ENCODE assay signal across 19 cellular contexts in genomic region chr16:87721622-87722565, GRCh38. TPM values are rescaled to one million over a fixed set of nuclear protein-coding genes. Genes with fewer than 3 reads are reported as not detected.
DNase-seq lines count a peak whose midpoint lies in the region; TF ChIP-seq lines count a peak whose summit lies in the region.
"Had no signal": no experiment of that assay in that cellular context is flagged by ENCODE, and none has a peak within 500 bp of the region (broad histone marks: within the 10 kb centered on the region; RNA-seq: fewer than 3 reads in every experiment).

No MANE protein-coding gene starts in this region.

- CTCF ChIA-PET in A673 (lab: Charles Lee), result no interaction called here
- CTCF ChIA-PET in activated CD4-positive, alpha-beta memory T cell treated with anti-CD3 and anti-CD28 coated beads, Interleukin-2, amount 10 ng/mL, durations not matched to agents 7 days and 5 days (lab: Charles Lee), result interaction anchor here (0.8 to 1.4 kb wide), 2 partner anchors 57 to 86 kb away, joined by 3 to 4 read pairs; no protein-coding TSS in a partner anchor

- intact Hi-C loops in A673 (cut with micrococcal nuclease; ENCODE audit: unreplicated experiment), result no loop called here
- intact Hi-C loops in activated T-helper 1 cell treated with anti-CD3 and anti-CD28 coated beads, Interleukin-12 subunit alpha, Interleukin-12 subunit beta, Interleukin-2, Interleukin-4 antibody, amounts not matched to agents 30 ng/mL and 10 ng/mL and 1 ng/mL, durations not matched to agents 14 hours and 24 hours and 36 hours (cut with micrococcal nuclease), result no loop called here

- no peak for DNase-seq in activated naive CD4-positive, alpha-beta T cell (lab: John Stamatoyannopoulos, UW)
- DNase-seq in SHP77 treated with DMSO at 0.1 percent for 48 hours (lab: John Stamatoyannopoulos, UW) (peak; percentile 29), glutamatergic neuron (no peak), progenitor cell of endocrine pancreas (ENCODE audit: low spot score, unreplicated experiment) (no peak), A673 (ENCODE audit: low spot score) (no peak)
- no peak for DNase-seq in activated T-helper 1 cell treated with anti-CD3 and anti-CD28 coated beads, Interleukin-12 subunit alpha, Interleukin-12 subunit beta, Interleukin-2, Interleukin-4 antibody, amounts not matched to agents 30 ng/mL and 10 ng/mL and 1 ng/mL, durations not matched to agents 14 hours and 24 hours and 36 hours (ENCODE audit: low spot score)
- no peak for DNase-seq in activated CD4-positive, alpha-beta memory T cell treated with anti-CD3 and anti-CD28 coated beads, Interleukin-2, amount 10 ng/mL, durations not matched to agents 7 days and 5 days
- DNase-seq: ACHN; activated B cell treated with CpG ODN at 0.5 μM for 24 hours; activated T-cell treated with anti-CD3 and anti-CD28 coated beads, Interleukin-2, amount 50 U/mL, for 72 hours; DMS79; mammary epithelial cell; naive thymus-derived CD8-positive, alpha-beta T cell; NCI-H187 treated with DMSO at 0.1 percent for 48 hours; NCI-H446 treated with DMSO at 0.1 percent for 48 hours; stimulated activated CD4-positive, alpha-beta T cell treated with anti-CD3 and anti-CD28 coated beads, Interleukin-4, amount 100 ng/mL, for 24 hours had no signal

- peaks cover 17% of the 10 kb centered on the region for H3K4me1 Mint-ChIP-seq in activated naive CD4-positive, alpha-beta T cell treated with anti-CD3 and anti-CD28 coated beads, Interleukin-2, amount 50 U/mL, for 24 hours
- H3K4me1 Mint-ChIP-seq in glutamatergic neuron (ENCODE audit: low read depth, unreplicated experiment), result peaks cover 39% of the 10 kb centered on the region
- H3K4me1 Mint-ChIP-seq in progenitor cell of endocrine pancreas (ENCODE audit: low read depth), result peaks cover 16% of the 10 kb centered on the region
- H3K4me1 Mint-ChIP-seq in activated T-helper 1 cell treated with anti-CD3 and anti-CD28 coated beads, Interleukin-12 subunit alpha, Interleukin-12 subunit beta, Interleukin-2, Interleukin-4 antibody, amounts not matched to agents 30 ng/mL and 10 ng/mL and 1 ng/mL, durations not matched to agents 14 hours and 24 hours and 36 hours (ENCODE audit: low read depth), result peaks cover 7% of the 10 kb centered on the region
- peaks cover 7% of the 10 kb centered on the region for H3K4me1 Mint-ChIP-seq in activated CD4-positive, alpha-beta memory T cell treated with anti-CD3 and anti-CD28 coated beads, Interleukin-2, amount 10 ng/mL, durations not matched to agents 7 days and 5 days

- H3K36me3 Mint-ChIP-seq in activated naive CD4-positive, alpha-beta T cell treated with anti-CD3 and anti-CD28 coated beads, Interleukin-2, amount 50 U/mL, for 24 hours, result peaks cover 17% of the 10 kb centered on the region
- H3K36me3 Mint-ChIP-seq in glutamatergic neuron (ENCODE audit: unreplicated experiment) (peaks cover 21% of the 10 kb centered on the region), progenitor cell of endocrine pancreas (ENCODE audit: insufficient read depth) (peaks cover 39% of the 10 kb centered on the region)
- H3K36me3 Mint-ChIP-seq in activated T-helper 1 cell treated with anti-CD3 and anti-CD28 coated beads, Interleukin-12 subunit alpha, Interleukin-12 subunit beta, Interleukin-2, Interleukin-4 antibody, amounts not matched to agents 30 ng/mL and 10 ng/mL and 1 ng/mL, durations not matched to agents 14 hours and 24 hours and 36 hours (ENCODE audit: low read depth), result peaks cover 33% of the 10 kb centered on the region
- H3K36me3 Mint-ChIP-seq in activated CD4-positive, alpha-beta memory T cell treated with anti-CD3 and anti-CD28 coated beads, Interleukin-2, amount 10 ng/mL, durations not matched to agents 7 days and 5 days (ENCODE audit: low read depth), result peaks cover 57% of the 10 kb centered on the region

- peaks cover 9% of the 10 kb centered on the region for H3K4me1 ChIP-seq in A673 (ENCODE audit: insufficient read depth, low read length, poor library complexity, severe bottlenecking)

- peaks cover 12% of the 10 kb centered on the region for H3K36me3 ChIP-seq in A673 (ENCODE audit: insufficient read depth, low read length, poor library complexity, severe bottlenecking)

- H3K27me3 Mint-ChIP-seq in activated naive CD4-positive, alpha-beta T cell treated with anti-CD3 and anti-CD28 coated beads, Interleukin-2, amount 50 U/mL, for 24 hours, result no peaks in the 10 kb centered on the region
- H3K27me3 Mint-ChIP-seq in glutamatergic neuron (ENCODE audit: unreplicated experiment) (peaks cover 12% of the 10 kb centered on the region), progenitor cell of endocrine pancreas (no peaks in the 10 kb centered on the region)
- H3K27me3 Mint-ChIP-seq in activated T-helper 1 cell treated with anti-CD3 and anti-CD28 coated beads, Interleukin-12 subunit alpha, Interleukin-12 subunit beta, Interleukin-2, Interleukin-4 antibody, amounts not matched to agents 30 ng/mL and 10 ng/mL and 1 ng/mL, durations not matched to agents 14 hours and 24 hours and 36 hours (ENCODE audit: insufficient read depth), result no peaks in the 10 kb centered on the region
- H3K27me3 Mint-ChIP-seq in activated CD4-positive, alpha-beta memory T cell treated with anti-CD3 and anti-CD28 coated beads, Interleukin-2, amount 10 ng/mL, durations not matched to agents 7 days and 5 days, result no peaks in the 10 kb centered on the region
- H3K27me3 Mint-ChIP-seq: activated B cell treated with CpG ODN at 0.5 μM for 24 hours; dendritic cell treated with granulocyte-macrophage colony-stimulating factor and Interleukin-4, amounts not matched to agents 40 ng/mL and 50 ng/mL, for 4 days; naive thymus-derived CD8-positive, alpha-beta T cell had no signal

- no peaks in the 10 kb centered on the region for H3K9me3 ChIP-seq in A673 (ENCODE audit: low read depth, low read length, poor library complexity, severe bottlenecking)

- H3K4me3 ChIP-seq in A673 (ENCODE audit: low read depth, low read length, poor library complexity, severe bottlenecking), result no peak overlapping the region
- H3K4me3 ChIP-seq: hepatocyte had no signal

- peak overlapping the region; percentile 23 for H3K27ac Mint-ChIP-seq in activated naive CD4-positive, alpha-beta T cell treated with anti-CD3 and anti-CD28 coated beads, Interleukin-2, amount 50 U/mL, for 24 hours
- H3K27ac Mint-ChIP-seq in glutamatergic neuron (ENCODE audit: unreplicated experiment), result peak overlapping the region; percentile 63
- peak overlapping the region; percentile 29 for H3K27ac Mint-ChIP-seq in progenitor cell of endocrine pancreas
- H3K27ac Mint-ChIP-seq in activated T-helper 1 cell treated with anti-CD3 and anti-CD28 coated beads, Interleukin-12 subunit alpha, Interleukin-12 subunit beta, Interleukin-2, Interleukin-4 antibody, amounts not matched to agents 30 ng/mL and 10 ng/mL and 1 ng/mL, durations not matched to agents 14 hours and 24 hours and 36 hours, result no peak overlapping the region
- no peak overlapping the region for H3K27ac Mint-ChIP-seq in activated CD4-positive, alpha-beta memory T cell treated with anti-CD3 and anti-CD28 coated beads, Interleukin-2, amount 10 ng/mL, durations not matched to agents 7 days and 5 days
- H3K27ac Mint-ChIP-seq: activated B cell treated with CpG ODN at 0.5 μM for 24 hours; activated T-cell treated with anti-CD3 and anti-CD28 coated beads, Interleukin-2, amount 50 U/mL, for 72 hours; dendritic cell treated with granulocyte-macrophage colony-stimulating factor and Interleukin-4, amounts not matched to agents 40 ng/mL and 50 ng/mL, for 4 days had no signal

- H3K27me3 ChIP-seq in A673 (replicated peaks; ENCODE audit: insufficient read depth, low read depth, low read length, poor library complexity), result no peaks in the 10 kb centered on the region
- H3K27me3 ChIP-seq: hepatocyte had no signal

- POLR2A ChIA-PET in A673 (lab: Charles Lee; ENCODE audit: low non-redundant PET), result no interaction called here
- POLR2A ChIA-PET in activated CD4-positive, alpha-beta memory T cell treated with anti-CD3 and anti-CD28 coated beads, Interleukin-2, amount 10 ng/mL, durations not matched to agents 7 days and 5 days (lab: Charles Lee), result interaction anchor here (3.0 kb wide), 1 partner anchor 43 kb away, joined by 7 read pairs; the partner anchor contains the start of gene KLHDC4

- no peaks in the 10 kb centered on the region for H3K9me3 Mint-ChIP-seq in activated naive CD4-positive, alpha-beta T cell treated with anti-CD3 and anti-CD28 coated beads, Interleukin-2, amount 50 U/mL, for 24 hours
- H3K9me3 Mint-ChIP-seq in glutamatergic neuron (ENCODE audit: unreplicated experiment), result peaks cover 28% of the 10 kb centered on the region
- no peaks in the 10 kb centered on the region for H3K9me3 Mint-ChIP-seq in progenitor cell of endocrine pancreas (ENCODE audit: low read depth)
- H3K9me3 Mint-ChIP-seq in activated T-helper 1 cell treated with anti-CD3 and anti-CD28 coated beads, Interleukin-12 subunit alpha, Interleukin-12 subunit beta, Interleukin-2, Interleukin-4 antibody, amounts not matched to agents 30 ng/mL and 10 ng/mL and 1 ng/mL, durations not matched to agents 14 hours and 24 hours and 36 hours, result no peaks in the 10 kb centered on the region
- no peaks in the 10 kb centered on the region for H3K9me3 Mint-ChIP-seq in activated CD4-positive, alpha-beta memory T cell treated with anti-CD3 and anti-CD28 coated beads, Interleukin-2, amount 10 ng/mL, durations not matched to agents 7 days and 5 days
- H3K9me3 Mint-ChIP-seq: activated B cell treated with CpG ODN at 0.5 μM for 24 hours; activated T-cell treated with anti-CD3 and anti-CD28 coated beads, Interleukin-2, amount 50 U/mL, for 72 hours; dendritic cell treated with granulocyte-macrophage colony-stimulating factor and Interleukin-4, amounts not matched to agents 40 ng/mL and 50 ng/mL, for 4 days; naive thymus-derived CD8-positive, alpha-beta T cell had no signal

- BruUV-seq in A673 (replicated peaks; lab: Mats Ljungman, UMichigan), result no TSS peak

- no peak overlapping the region for H3K4me3 Mint-ChIP-seq in activated naive CD4-positive, alpha-beta T cell treated with anti-CD3 and anti-CD28 coated beads, Interleukin-2, amount 50 U/mL, for 24 hours
- H3K4me3 Mint-ChIP-seq in glutamatergic neuron (ENCODE audit: unreplicated experiment), result peak overlapping the region; percentile 51
- H3K4me3 Mint-ChIP-seq in progenitor cell of endocrine pancreas (ENCODE audit: low read depth), result no peak overlapping the region
- H3K4me3 Mint-ChIP-seq in activated T-helper 1 cell treated with anti-CD3 and anti-CD28 coated beads, Interleukin-12 subunit alpha, Interleukin-12 subunit beta, Interleukin-2, Interleukin-4 antibody, amounts not matched to agents 30 ng/mL and 10 ng/mL and 1 ng/mL, durations not matched to agents 14 hours and 24 hours and 36 hours, result no peak overlapping the region
- no peak overlapping the region for H3K4me3 Mint-ChIP-seq in activated CD4-positive, alpha-beta memory T cell treated with anti-CD3 and anti-CD28 coated beads, Interleukin-2, amount 10 ng/mL, durations not matched to agents 7 days and 5 days
- H3K4me3 Mint-ChIP-seq: activated B cell treated with CpG ODN at 0.5 μM for 24 hours; activated T-cell treated with anti-CD3 and anti-CD28 coated beads, Interleukin-2, amount 50 U/mL, for 72 hours; dendritic cell treated with granulocyte-macrophage colony-stimulating factor and Interleukin-4, amounts not matched to agents 40 ng/mL and 50 ng/mL, for 4 days; naive thymus-derived CD8-positive, alpha-beta T cell had no signal

- TF ChIP-seq CTCF in glutamatergic neuron (IDR thresholded peaks at IDR 0.05; ENCODE audit: partially characterized antibody, unreplicated experiment), result no peak
- no peak for TF ChIP-seq CTCF in progenitor cell of endocrine pancreas (IDR thresholded peaks at IDR 0.05; ENCODE audit: unreplicated experiment)
- no peak for TF ChIP-seq CTCF in A673 (conservative IDR thresholded peaks at IDR 0.05; ENCODE audit: low read depth, low read length)

- no peak overlapping the region for H3K27ac ChIP-seq in A673 (ENCODE audit: low read depth, low read length, poor library complexity, severe bottlenecking)
- H3K27ac ChIP-seq: hepatocyte had no signal

RNA-seq across cellular contexts. Expression of gene KLHDC4, which starts 43.9 kb away (rescaled TPM):
- 65.4 TPM for total RNA-seq in glutamatergic neuron (ENCODE audit: unreplicated experiment)
- 58.8 and 68.7 TPM in 2 replicates for total RNA-seq in progenitor cell of endocrine pancreas
- 83.3 and 86.6 TPM in 2 replicates for total RNA-seq in A673 (2021)
- total RNA-seq in activated T-helper 1 cell treated with anti-CD3 and anti-CD28 coated beads, Interleukin-12 subunit alpha, Interleukin-12 subunit beta, Interleukin-2, Interleukin-4 antibody, amounts not matched to agents 30 ng/mL and 10 ng/mL and 1 ng/mL, durations not matched to agents 14 hours and 24 hours and 36 hours, result 85.6 and 93.7 TPM in 2 replicates
- total RNA-seq in activated CD4-positive, alpha-beta memory T cell treated with anti-CD3 and anti-CD28 coated beads, Interleukin-2, amount 10 ng/mL, durations not matched to agents 7 days and 5 days, result 10 to 100 TPM; 82.1 to 84.9 TPM

Comparison
In these comparisons a context has a peak if more than half of its experiments do, and no peak if none do; other contexts are left out.
1. H3K27ac Mint-ChIP-seq: peak in activated naive CD4-positive, alpha-beta T cell treated with anti-CD3 and anti-CD28 coated beads, Interleukin-2, amount 50 U/mL, for 24 hours (single experiment), glutamatergic neuron (single experiment) and progenitor cell of endocrine pancreas (single experiment); none in activated T-helper 1 cell treated with anti-CD3 and anti-CD28 coated beads, Interleukin-12 subunit alpha, Interleukin-12 subunit beta, Interleukin-2, Interleukin-4 antibody, amounts not matched to agents 30 ng/mL and 10 ng/mL and 1 ng/mL, durations not matched to agents 14 hours and 24 hours and 36 hours (single experiment) and activated CD4-positive, alpha-beta memory T cell treated with anti-CD3 and anti-CD28 coated beads, Interleukin-2, amount 10 ng/mL, durations not matched to agents 7 days and 5 days (single experiment).